Comparison of ENCODE assay signal across 9 cellular contexts in the genomic region with DNA sequence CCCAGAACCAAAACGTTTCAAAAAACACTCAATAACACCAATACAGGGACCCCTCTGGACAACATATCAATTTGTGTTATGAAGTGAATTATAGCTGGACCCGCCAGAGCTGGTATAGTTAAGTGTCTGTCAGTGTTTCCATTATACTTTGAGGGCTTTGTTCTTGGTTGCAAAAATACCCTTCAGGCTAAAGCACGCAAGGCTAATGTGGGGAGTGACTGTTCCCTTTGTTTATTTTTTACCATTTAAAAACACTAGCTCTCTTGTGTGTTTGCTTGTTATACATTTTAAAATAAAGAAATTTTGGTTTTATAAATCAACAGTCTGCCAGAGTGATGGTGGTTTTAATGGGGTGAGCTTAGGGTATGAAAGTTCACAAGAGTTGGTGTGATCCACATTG.
"Had no signal": no experiment of that assay in that cellular context is flagged by ENCODE, and none has a peak within 500 bp of the region (broad histone marks: within the 10 kb centered on the region; RNA-seq: fewer than 3 reads in every experiment).

No MANE protein-coding gene starts in this region.

- H3K4me1 ChIP-seq: parathyroid adenoma had no signal

- H3K27ac ChIP-seq: parathyroid adenoma, skin epidermis, stomach, vagina had no signal

- H3K27me3 ChIP-seq: stomach, tibial nerve, vagina had no signal

- DNase-seq: activated effector memory CD4-positive, alpha-beta T cell treated with anti-CD3 and anti-CD28 coated beads, Interleukin-2, amount 50 U/mL, for 16 hours; activated T-cell treated with anti-CD3 and anti-CD28 coated beads, Interleukin-2, amount 50 U/mL, for 24 hours; amygdala; effector memory CD4-positive, alpha-beta T cell; stomach had no signal

- H2AFZ ChIP-seq: parathyroid adenoma had no signal

- H3K36me3 ChIP-seq: stomach, tibial nerve, vagina had no signal

- H3K4me3 ChIP-seq: skin epidermis, stomach, tibial nerve, vagina had no signal

- H3K79me2 ChIP-seq: parathyroid adenoma had no signal

- H3K9me3 ChIP-seq: stomach, tibial nerve, vagina had no signal

- H3K9ac ChIP-seq: parathyroid adenoma had no signal
